Comparison of ENCODE assay signal across 11 cellular contexts in the genomic region with DNA sequence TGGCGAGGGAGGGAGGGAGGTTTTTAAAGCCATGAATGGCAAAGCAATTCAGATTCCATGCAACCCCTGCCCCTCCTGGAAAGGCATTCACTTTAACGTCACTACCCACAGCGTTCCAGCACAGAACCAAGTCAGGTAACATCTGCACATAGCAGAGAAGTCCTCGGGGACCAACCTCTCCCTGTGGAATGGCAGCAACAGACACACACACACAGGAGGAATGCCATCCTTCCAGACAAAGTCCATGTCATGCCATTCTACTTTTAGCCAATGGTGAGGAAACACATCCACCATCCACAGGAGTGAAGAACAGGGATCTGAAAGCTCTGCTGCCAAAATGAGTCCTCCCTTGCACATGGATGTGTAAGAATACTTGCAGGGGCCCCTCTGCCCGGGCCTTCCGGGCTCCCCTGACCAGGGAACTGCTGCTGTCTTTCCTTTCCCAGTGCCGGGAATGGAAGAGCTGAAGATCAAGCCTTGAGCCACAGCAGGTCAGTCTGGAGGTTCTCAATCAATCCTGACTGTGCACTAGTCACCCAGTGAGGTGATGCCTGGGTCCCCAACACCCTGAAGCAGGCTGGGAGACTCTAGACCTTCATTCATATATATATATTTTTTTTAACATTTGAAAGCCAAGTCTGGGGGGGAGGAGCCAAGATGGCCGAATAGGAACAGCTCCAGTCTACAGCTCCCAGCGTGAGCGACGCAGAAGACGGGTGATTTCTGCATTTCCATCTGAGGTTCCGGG.
DNase-seq lines count a peak whose midpoint lies in the region; ATAC-seq and TF ChIP-seq lines count a peak whose summit lies in the region.
"Had no signal": no experiment of that assay in that cellular context is flagged by ENCODE, and none has a peak within 500 bp of the region (broad histone marks: within the 10 kb centered on the region; RNA-seq: fewer than 3 reads in every experiment).

No MANE protein-coding gene starts in this region.

- H3K4me2 ChIP-seq in parathyroid adenoma (ENCODE audit: low read length), result peak overlapping the region; percentile 49

- ATAC-seq in GM21447 (IDR thresholded peaks at IDR 0.05; ENCODE audit: unreplicated experiment) (no peak), omental fat pad (ENCODE audit: low FRiP score) (no peak)
- ATAC-seq: psoas muscle, Right ventricle myocardium inferior had no signal

- H3K27me3 ChIP-seq in parathyroid adenoma (ENCODE audit: control insufficient read depth, insufficient read depth, low read length), result no peaks in the 10 kb centered on the region

- TF ChIP-seq CTCF in epithelial cell of proximal tubule (conservative IDR thresholded peaks at IDR 0.05; ENCODE audit: low read depth, low read length), result no peak
- no peak for TF ChIP-seq CTCF in parathyroid adenoma (IDR thresholded peaks at IDR 0.05)
- TF ChIP-seq CTCF in omental fat pad (IDR thresholded peaks at IDR 0.05), result no peak

- H2AFZ ChIP-seq in parathyroid adenoma, result peak overlapping the region; percentile 85

- H3K36me3 ChIP-seq in parathyroid adenoma (ENCODE audit: control insufficient read depth, insufficient read depth, low read length), result peaks cover 2% of the 10 kb centered on the region

- H3K79me2 ChIP-seq in parathyroid adenoma, result no peaks in the 10 kb centered on the region

- peaks cover 4% of the 10 kb centered on the region for H3K4me1 ChIP-seq in parathyroid adenoma

- H3K9ac ChIP-seq in parathyroid adenoma, result no peak overlapping the region

- DNase-seq in NCI-H146 treated with DMSO at 0.1 percent for 48 hours (lab: John Stamatoyannopoulos, UW; ENCODE audit: unreplicated experiment) (peak; percentile 21), epithelial cell of proximal tubule (ENCODE audit: low read depth) (no peak), retina (no peak), omental fat pad (ENCODE audit: low spot score) (no peak)
- DNase-seq: activated CD4-positive, alpha-beta T cell treated with anti-CD3 and anti-CD28 coated beads for 1 hour; NCI-H1436 treated with DMSO at 0.1 percent for 48 hours; psoas muscle had no signal

- H3K9me3 ChIP-seq in parathyroid adenoma (ENCODE audit: control insufficient read depth, low read length), result no peaks in the 10 kb centered on the region
- H3K9me3 ChIP-seq: psoas muscle had no signal

- peak overlapping the region; percentile 6; the same call in 1 of the 2 replicates for H3K4me3 ChIP-seq in GM08714 (ENCODE audit: low read length)
- H3K4me3 ChIP-seq in epithelial cell of proximal tubule (ENCODE audit: low read depth, low read length), result peak overlapping the region; percentile 15
- peak overlapping the region; percentile 16 for H3K4me3 ChIP-seq in parathyroid adenoma (ENCODE audit: low read depth, low read length)
- H3K4me3 ChIP-seq: psoas muscle had no signal

- peak overlapping the region; percentile 78 for H3K27ac ChIP-seq in parathyroid adenoma
- H3K27ac ChIP-seq: psoas muscle had no signal
